Comparison of ENCODE assay signal across 12 cellular contexts in the genomic region with DNA sequence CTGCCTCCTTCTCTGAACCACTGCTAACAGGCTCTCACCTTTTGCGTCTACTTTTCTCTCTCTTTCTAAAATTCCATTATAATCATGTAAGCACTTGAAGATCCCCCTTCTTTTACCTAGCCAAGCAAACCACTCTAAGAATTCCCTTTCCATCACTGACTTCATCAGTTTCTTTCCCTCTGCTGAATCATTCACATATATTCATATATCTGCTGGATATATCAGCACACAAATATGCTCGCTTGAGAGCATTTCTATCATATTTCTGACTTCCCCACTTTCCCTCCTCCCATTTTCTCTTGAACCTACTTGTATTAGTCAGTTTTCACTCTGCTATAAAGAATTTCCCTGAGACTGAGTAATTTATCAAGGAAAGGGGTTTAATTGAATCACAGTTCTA.
"Had no signal": no experiment of that assay in that cellular context is flagged by ENCODE, and none has a peak within 500 bp of the region (broad histone marks: within the 10 kb centered on the region; RNA-seq: fewer than 3 reads in every experiment).

No MANE protein-coding gene starts in this region.

- H3K4me2 ChIP-seq: smooth muscle cell had no signal

- DNase-seq: activated CD4-positive, alpha-beta T cell treated with anti-CD3 and anti-CD28 coated beads, Interleukin-2, amount 50 U/mL, for 4 hours; activated effector memory CD4-positive, alpha-beta T cell treated with Interleukin-2 at 50 U/mL for 16 hours; activated T-cell treated with anti-CD3 and anti-CD28 coated beads, Interleukin-2, amount 50 U/mL, for 1 hour; central memory CD4-positive, alpha-beta T cell; foreskin melanocyte; head of caudate nucleus; mammary epithelial cell; naive thymus-derived CD8-positive, alpha-beta T cell; nucleus accumbens; right cardiac atrium had no signal

- H3K4me3 ChIP-seq: smooth muscle cell had no signal

- ATAC-seq: left lobe of liver; naive thymus-derived CD8-positive, alpha-beta T cell; right cardiac atrium had no signal
